Comparison of ENCODE assay signal across 1 cellular context in genomic region chrX:48835524-48836329, GRCh38.
TF ChIP-seq lines count a peak whose summit lies in the region.

TSS of gene PCSK1N (minus strand) at chrX:48835610. CDS start at chrX:48835532, 78 bp downstream.

TF ChIP-seq in HepG2, 621 proteins besides CTCF, POLR2A, EP300 and RAD21 (continued from another document):
- TF ChIP-seq FOSL2 (CRISPR knock-in tag; IDR thresholded peaks at IDR 0.05), result 0 out of 2 replicates have a peak, but pooled peaks have one; percentile 14
- peak; percentile 18; the same call in 1 of the 2 replicates for TF ChIP-seq PATZ1 (CRISPR knock-in tag; IDR thresholded peaks at IDR 0.05)
- TF ChIP-seq AHDC1 (CRISPR knock-in tag; IDR thresholded peaks at IDR 0.05; ENCODE audit: borderline replicate concordance), result no peak
- TF ChIP-seq ZMAT5 (CRISPR knock-in tag; IDR thresholded peaks at IDR 0.05; ENCODE audit: borderline replicate concordance, low read depth), result no peak
- TF ChIP-seq SP5 (CRISPR knock-in tag; IDR thresholded peaks at IDR 0.05; ENCODE audit: borderline replicate concordance, low read depth), result peak; percentile 43; the same call in 1 of the 2 replicates
- TF ChIP-seq PITX1 (CRISPR knock-in tag; IDR thresholded peaks at IDR 0.05), result peak; percentile 27; the same call in 1 of the 2 replicates
- TF ChIP-seq ZNF337 (CRISPR knock-in tag; IDR thresholded peaks at IDR 0.05; ENCODE audit: borderline replicate concordance, low read depth), result no peak
- no peak for TF ChIP-seq TSC22D2 (CRISPR knock-in tag; IDR thresholded peaks at IDR 0.05; ENCODE audit: borderline replicate concordance)
- TF ChIP-seq KAT7 (CRISPR knock-in tag; IDR thresholded peaks at IDR 0.05; ENCODE audit: borderline replicate concordance), result no peak
- no peak for TF ChIP-seq ZNF564 (CRISPR knock-in tag; IDR thresholded peaks at IDR 0.05)
- TF ChIP-seq ZBTB34 (CRISPR knock-in tag; IDR thresholded peaks at IDR 0.05), result no peak
- TF ChIP-seq RBAK (CRISPR knock-in tag; IDR thresholded peaks at IDR 0.05), result no peak
- TF ChIP-seq PHF21A (CRISPR knock-in tag; IDR thresholded peaks at IDR 0.05), result peak; percentile 30; the same call in 1 of the 2 replicates
- TF ChIP-seq HDAC2 (CRISPR knock-in tag; IDR thresholded peaks at IDR 0.05), result peak; percentile 46; the same call in 1 of the 2 replicates
- no peak for TF ChIP-seq TBL1XR1 (IDR thresholded peaks at IDR 0.05; ENCODE audit: borderline replicate concordance, low read length, partially characterized antibody)
- no peak for TF ChIP-seq MTF2 (CRISPR knock-in tag; IDR thresholded peaks at IDR 0.05; ENCODE audit: borderline replicate concordance)
- TF ChIP-seq ZNF761 (CRISPR knock-in tag; conservative IDR thresholded peaks at IDR 0.05), result no peak
- TF ChIP-seq REST (IDR thresholded peaks at IDR 0.05; ENCODE audit: borderline replicate concordance in 1 of 2, low read depth in 1 of 2, low read length in 2 of 2), result peak; percentile 16 to 87
- TF ChIP-seq ZNF746 (CRISPR knock-in tag; IDR thresholded peaks at IDR 0.05), result no peak
- TF ChIP-seq ZNF770 (CRISPR knock-in tag; IDR thresholded peaks at IDR 0.05), result 0 out of 2 replicates have a peak, but pooled peaks have one; percentile 19
- peak; percentile 45; the same call in 1 of the 2 replicates for TF ChIP-seq THRA (CRISPR knock-in tag; IDR thresholded peaks at IDR 0.05; ENCODE audit: borderline replicate concordance)
